ENCODE assay signal across 18 cellular contexts in the genomic region with DNA sequence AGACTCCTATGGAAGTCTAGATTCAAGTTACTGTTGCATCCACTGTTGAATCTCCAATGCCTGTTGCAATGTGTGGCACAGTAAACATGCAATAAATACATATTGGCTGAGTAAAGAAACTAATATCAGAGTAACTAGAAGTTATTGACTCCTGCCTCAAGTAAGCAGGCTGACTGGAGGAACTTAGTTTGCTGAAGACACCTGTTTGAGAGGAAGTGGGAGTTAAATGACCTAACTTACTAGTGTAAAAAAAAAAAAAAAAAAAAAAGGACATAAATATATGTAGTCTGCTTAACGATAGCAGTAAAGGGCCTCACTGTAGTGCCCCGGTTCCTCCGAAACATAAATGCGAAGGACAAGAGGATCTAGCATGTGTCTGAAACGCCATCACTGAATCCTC.
"Had no signal": no experiment of that assay in that cellular context is flagged by ENCODE, and none has a peak within 500 bp of the region (broad histone marks: within the 10 kb centered on the region; RNA-seq: fewer than 3 reads in every experiment).

No MANE protein-coding gene starts in this region.

- H3K9ac ChIP-seq: neural progenitor cell had no signal

- H3K36me3 Mint-ChIP-seq: natural killer cell, neural progenitor cell, type B pancreatic cell had no signal

- H2AFZ ChIP-seq: neural progenitor cell had no signal

- H3K27ac ChIP-seq: epithelial cell of prostate, esophagus muscularis mucosa, neural progenitor cell, pancreas, suprapubic skin, thyroid gland had no signal

- FAIRE-seq: pancreas, small intestine, urothelium cell line had no signal

- H3K4me2 ChIP-seq: neural progenitor cell had no signal

- H3K27ac Mint-ChIP-seq: effector memory CD8-positive, alpha-beta T cell; natural killer cell; neural progenitor cell; progenitor cell of endocrine pancreas; type B pancreatic cell had no signal

- H3K9me3 Mint-ChIP-seq: effector memory CD8-positive, alpha-beta T cell; natural killer cell; neural progenitor cell had no signal

- H3K4me3 ChIP-seq: esophagus muscularis mucosa, mucosa of descending colon, neural progenitor cell, pancreas, suprapubic skin, thyroid gland had no signal

- H3K27me3 ChIP-seq: esophagus muscularis mucosa, neural progenitor cell, pancreas, suprapubic skin, thyroid gland had no signal

- H3K9me3 ChIP-seq: esophagus muscularis mucosa, mucosa of descending colon, pancreas, suprapubic skin, thyroid gland had no signal

- ATAC-seq: effector memory CD8-positive, alpha-beta T cell; left colon; mucosa of descending colon; natural killer cell; pancreas; right cardiac atrium; stimulated activated naive CD8-positive, alpha-beta T cell treated with anti-CD3 and anti-CD28 coated beads, Interleukin-15, Interleukin-2, amounts not matched to agents 100 U/mL and 50 U/mL, for 24 hours had no signal

- H3K36me3 ChIP-seq: esophagus muscularis mucosa, neural progenitor cell, pancreas, suprapubic skin, thyroid gland had no signal

- H3K4me1 ChIP-seq: esophagus muscularis mucosa, pancreas, thyroid gland had no signal

- H3K4me3 Mint-ChIP-seq: effector memory CD8-positive, alpha-beta T cell; natural killer cell; neural progenitor cell; type B pancreatic cell had no signal

- H3K4me1 Mint-ChIP-seq: natural killer cell had no signal

- H3K27me3 Mint-ChIP-seq: effector memory CD8-positive, alpha-beta T cell had no signal

- DNase-seq: effector memory CD8-positive, alpha-beta T cell; left colon; mucosa of descending colon; natural killer cell; nucleus accumbens; pancreas; right cardiac atrium; small intestine; stimulated activated CD4-positive, alpha-beta T cell treated with anti-CD3 and anti-CD28 coated beads, Interleukin-2, amount 100 ng/mL, for 48 hours; stimulated activated naive CD8-positive, alpha-beta T cell treated with anti-CD3 and anti-CD28 coated beads, Interleukin-15, Interleukin-2, amounts not matched to agents 100 U/mL and 50 U/mL, for 24 hours had no signal
